In genomic region chr16:72989203-72989991, GRCh38 we compare ENCODE assay signal across 10 cellular contexts. TPM values are rescaled to one million over a fixed set of nuclear protein-coding genes. Genes with fewer than 3 reads are reported as not detected.
DNase-seq lines count a peak whose midpoint lies in the region; ATAC-seq and TF ChIP-seq lines count a peak whose summit lies in the region.
"Had no signal": no experiment of that assay in that cellular context is flagged by ENCODE, and none has a peak within 500 bp of the region (broad histone marks: within the 10 kb centered on the region; RNA-seq: fewer than 3 reads in every experiment).

No MANE protein-coding gene starts in this region.

- CTCF ChIA-PET in activated CD8-positive, alpha-beta T cell treated with anti-CD3 and anti-CD28 coated beads, Interleukin-2, amount 10 ng/mL, durations not matched to agents 7 days and 5 days (lab: Charles Lee): no interaction called here

- H3K4me1 ChIP-seq in GM23248 (ENCODE audit: insufficient read depth) (peaks cover 53% of the 10 kb centered on the region), right atrium auricular region (peaks cover 0 to 79% of the 10 kb centered on the region in 2 donors), stomach (peaks cover 39 to 97% (median 84%) of the 10 kb centered on the region in 4 donors)

- H3K9me2 ChIP-seq in GM23248 (ENCODE audit: insufficient read depth): no peaks in the 10 kb centered on the region

- H3K27me3 ChIP-seq in GM23248 (replicated peaks; ENCODE audit: insufficient read depth) (no peaks in the 10 kb centered on the region), right atrium auricular region (no peaks in the 10 kb centered on the region), stomach (no peaks in the 10 kb centered on the region)

- H3F3A ChIP-seq in GM23248 (ENCODE audit: insufficient read depth): peaks cover 42% of the 10 kb centered on the region

- H3K4me1 Mint-ChIP-seq in activated CD8-positive, alpha-beta T cell treated with anti-CD3 and anti-CD28 coated beads, Interleukin-2, amount 10 ng/mL, durations not matched to agents 7 days and 5 days (ENCODE audit: low read depth): no peaks in the 10 kb centered on the region
- H3K4me1 Mint-ChIP-seq: activated CD4-positive, alpha-beta T cell treated with anti-CD3 and anti-CD28 coated beads, Interleukin-2, amount 10 ng/mL, durations not matched to agents 7 days and 5 days had no signal

- H3K27ac Mint-ChIP-seq in activated CD8-positive, alpha-beta T cell treated with anti-CD3 and anti-CD28 coated beads, Interleukin-2, amount 10 ng/mL, durations not matched to agents 7 days and 5 days: no peak overlapping the region
- H3K27ac Mint-ChIP-seq: activated CD4-positive, alpha-beta T cell treated with anti-CD3 and anti-CD28 coated beads, Interleukin-2, amount 10 ng/mL, durations not matched to agents 7 days and 5 days had no signal

- peaks cover 86% of the 10 kb centered on the region for H3K79me2 ChIP-seq in GM23248 (ENCODE audit: insufficient read depth)

- peaks cover 5% of the 10 kb centered on the region for H3K27me3 Mint-ChIP-seq in activated CD8-positive, alpha-beta T cell treated with anti-CD3 and anti-CD28 coated beads, Interleukin-2, amount 10 ng/mL, durations not matched to agents 7 days and 5 days (ENCODE audit: low read depth)

- H3K9me3 ChIP-seq in GM23248 (ENCODE audit: low read depth): no peaks in the 10 kb centered on the region
- H3K9me3 ChIP-seq in right atrium auricular region: no peaks in the 10 kb centered on the region
- H3K9me3 ChIP-seq in stomach: no peaks in the 10 kb centered on the region

- no peaks in the 10 kb centered on the region for H3K36me3 Mint-ChIP-seq in activated CD8-positive, alpha-beta T cell treated with anti-CD3 and anti-CD28 coated beads, Interleukin-2, amount 10 ng/mL, durations not matched to agents 7 days and 5 days (ENCODE audit: low read depth)

- H3K4me2 ChIP-seq in GM23248 (ENCODE audit: unreplicated experiment): peak overlapping the region; percentile 85

- intact Hi-C loops in stomach (cut with DNase I; ENCODE audit: low total_unique reads): no loop called here

- H3K9me3 Mint-ChIP-seq in activated CD8-positive, alpha-beta T cell treated with anti-CD3 and anti-CD28 coated beads, Interleukin-2, amount 10 ng/mL, durations not matched to agents 7 days and 5 days (ENCODE audit: insufficient read depth): no peaks in the 10 kb centered on the region
- H3K9me3 Mint-ChIP-seq: activated CD4-positive, alpha-beta T cell treated with anti-CD3 and anti-CD28 coated beads, Interleukin-2, amount 10 ng/mL, durations not matched to agents 7 days and 5 days had no signal

- peak overlapping the region; percentile 73 for H3K9ac ChIP-seq in GM23248

- DNase-seq in GM23248 (peak; percentile 95), right atrium auricular region (ENCODE audit: low spot score) (no peak), stomach (no peak), NOMO-1 treated with dmso at 0.1 percent for 144 hours (lab: John Stamatoyannopoulos, UW; ENCODE audit: unreplicated experiment) (no peak)
- no peak for DNase-seq in activated T-cell treated with anti-CD3 and anti-CD28 coated beads, Interleukin-2, amount 50 U/mL, for 1 hour
- no peak for DNase-seq in activated CD8-positive, alpha-beta T cell treated with anti-CD3 and anti-CD28 coated beads, Interleukin-2, amount 10 ng/mL, durations not matched to agents 7 days and 5 days
- DNase-seq: activated CD4-positive, alpha-beta T cell treated with anti-CD3 and anti-CD28 coated beads, Interleukin-2, amount 10 ng/mL, durations not matched to agents 7 days and 5 days had no signal

- no peak for TF ChIP-seq EP300 in stomach (IDR thresholded peaks at IDR 0.05)

- WGBS in GM23248 (ENCODE audit: low coverage in 1 of 2, low lambda C conversion rate in 2 of 2, missing lambda C conversion rate in 2 of 2), 2 experiments: 51 to 56% methylated on average over 9 of the region's 9 CpGs
- WGBS in stomach, 5 donors: 55 to 71% (median 69%) methylated on average over 9 of the region's 9 CpGs

- peak overlapping the region; percentile 66 for H3K4me3 ChIP-seq in GM23248
- H3K4me3 ChIP-seq in right atrium auricular region: no peak overlapping the region
- peak overlapping the region in 3 of 4 donors; percentile 2 to 29 (median 19) for H3K4me3 ChIP-seq in stomach
- H3K4me3 ChIP-seq: K562 had no signal

- H3K4me3 Mint-ChIP-seq in activated CD8-positive, alpha-beta T cell treated with anti-CD3 and anti-CD28 coated beads, Interleukin-2, amount 10 ng/mL, durations not matched to agents 7 days and 5 days: no peak overlapping the region
- H3K4me3 Mint-ChIP-seq: activated CD4-positive, alpha-beta T cell treated with anti-CD3 and anti-CD28 coated beads, Interleukin-2, amount 10 ng/mL, durations not matched to agents 7 days and 5 days had no signal

- no peak for ATAC-seq in GM21526 (IDR thresholded peaks at IDR 0.05; ENCODE audit: low FRiP score, unreplicated experiment)
- no peak for ATAC-seq in activated CD8-positive, alpha-beta T cell treated with anti-CD3 and anti-CD28 coated beads, Interleukin-2, amount 10 ng/mL, durations not matched to agents 7 days and 5 days
- ATAC-seq: K562 had no signal

- H3K36me3 ChIP-seq in GM23248 (ENCODE audit: low read depth) (no peaks in the 10 kb centered on the region), right atrium auricular region (no peaks in the 10 kb centered on the region), stomach (no peaks in the 10 kb centered on the region)

- H2AFZ ChIP-seq in GM23248: peak overlapping the region; percentile 72

- in situ Hi-C loops in GM23248 (cut with MboI): no loop called here

- TF ChIP-seq POLR2A in stomach (IDR thresholded peaks at IDR 0.05): no peak

- no peaks in the 10 kb centered on the region for H4K20me1 ChIP-seq in GM23248 (ENCODE audit: insufficient read depth)

- no peak for TF ChIP-seq CTCF in VCaP (conservative IDR thresholded peaks at IDR 0.05)
- no peak for TF ChIP-seq CTCF in right atrium auricular region (IDR thresholded peaks at IDR 0.05)
- no peak for TF ChIP-seq CTCF in stomach (IDR thresholded peaks at IDR 0.05)

- POLR2A ChIA-PET in activated CD8-positive, alpha-beta T cell treated with anti-CD3 and anti-CD28 coated beads, Interleukin-2, amount 10 ng/mL, durations not matched to agents 7 days and 5 days (lab: Charles Lee): no interaction called here

- H3K27ac ChIP-seq in GM23248 (peak overlapping the region; percentile 90), VCaP (peak overlapping the region; percentile 95), right atrium auricular region (peak overlapping the region; percentile 71 to 83), stomach (peak overlapping the region; percentile 64 to 87 (median 83))

RNA-seq across cellular contexts. Expression of gene ZFHX3, which starts 58.5 kb away (rescaled TPM):
- 2.7 and 3.9 TPM in 2 replicates for total RNA-seq in GM23248 (2014; rRNA removed; shearing (Covaris generic))
- polyA plus RNA-seq in GM23248 (2016; fragmentation: Nextera tagmentation; extraction: Ambion mirVana): 2.8 and 2.9 TPM in 2 replicates
- total RNA-seq in right atrium auricular region: 10 to 100 TPM in 1 of 2 donors, 1 to 10 TPM in 1; 9.2 to 18.9 TPM
- total RNA-seq in stomach: 10 to 100 TPM; 11.7 to 27.5 (median 13.6) TPM
- polyA plus RNA-seq in stomach: 1 to 10 TPM; 1.1 to 2.1 (median 1.5) TPM
- total RNA-seq in activated CD8-positive, alpha-beta T cell treated with anti-CD3 and anti-CD28 coated beads, Interleukin-2, amount 10 ng/mL, durations not matched to agents 7 days and 5 days: 1 to 10 TPM; 2.5 to 2.9 TPM

Comparison
In these comparisons a context has a peak if more than half of its experiments do, and no peak if none do; other contexts are left out.
1. H3K4me3 ChIP-seq: peak in GM23248 (single experiment) and stomach (3 of 4); none in right atrium auricular region (0 of 2).
2. Peak in every context shown above with its lines, with median percentiles within 50 percentile points of each other: H3K27ac ChIP-seq.